ENCODE assay signal across 1 cellular context in genomic region chr1:16513412-16514106, GRCh38.
TF ChIP-seq lines count a peak whose summit lies in the region.
"Not testable (repeated sequence)": the region's sequence is repeated elsewhere in the genome, so short reads cannot be mapped to it uniquely, and the experiment has no call there.

No MANE protein-coding gene starts in this region.

TF ChIP-seq in K562, 482 proteins besides CTCF, POLR2A, EP300 and RAD21 (continued from another document and continues in another):
- TF ChIP-seq, protein P1, sequence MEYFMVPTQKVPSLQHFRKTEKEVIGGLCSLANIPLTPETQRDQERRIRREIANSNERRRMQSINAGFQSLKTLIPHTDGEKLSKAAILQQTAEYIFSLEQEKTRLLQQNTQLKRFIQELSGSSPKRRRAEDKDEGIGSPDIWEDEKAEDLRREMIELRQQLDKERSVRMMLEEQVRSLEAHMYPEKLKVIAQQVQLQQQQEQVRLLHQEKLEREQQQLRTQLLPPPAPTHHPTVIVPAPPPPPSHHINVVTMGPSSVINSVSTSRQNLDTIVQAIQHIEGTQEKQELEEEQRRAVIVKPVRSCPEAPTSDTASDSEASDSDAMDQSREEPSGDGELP (CRISPR knock-in tag; IDR thresholded peaks at IDR 0.05; ENCODE audit: borderline replicate concordance), result peak; percentile 80
- TF ChIP-seq ZFPM2 (CRISPR knock-in tag; IDR thresholded peaks at IDR 0.05), result peak; percentile 96
- peak; percentile 96 for TF ChIP-seq KLF10 (CRISPR knock-in tag; IDR thresholded peaks at IDR 0.05)
- peak; percentile 31 for TF ChIP-seq ZFP36 (IDR thresholded peaks at IDR 0.05; ENCODE audit: low read depth, low read length, partially characterized antibody)
- TF ChIP-seq E4F1 (CRISPR knock-in tag; IDR thresholded peaks at IDR 0.05; ENCODE audit: borderline replicate concordance), result 0 out of 2 replicates have a peak, but pooled peaks have one; percentile 66
- TF ChIP-seq ETV5 (CRISPR knock-in tag; IDR thresholded peaks at IDR 0.05; ENCODE audit: low read depth), result peak; percentile 87
- peak; percentile 86 for TF ChIP-seq ZBTB1 (CRISPR knock-in tag; IDR thresholded peaks at IDR 0.05; ENCODE audit: borderline replicate concordance, low read depth)
- peak; percentile 80 for TF ChIP-seq TEAD4 (IDR thresholded peaks at IDR 0.05; ENCODE audit: low read length)
- TF ChIP-seq TEAD4 (CRISPR knock-in tag; IDR thresholded peaks at IDR 0.05; ENCODE audit: borderline replicate concordance); CREB1 (CRISPR knock-in tag; IDR thresholded peaks at IDR 0.05): not testable (repeated sequence)
- TF ChIP-seq, protein P2, sequence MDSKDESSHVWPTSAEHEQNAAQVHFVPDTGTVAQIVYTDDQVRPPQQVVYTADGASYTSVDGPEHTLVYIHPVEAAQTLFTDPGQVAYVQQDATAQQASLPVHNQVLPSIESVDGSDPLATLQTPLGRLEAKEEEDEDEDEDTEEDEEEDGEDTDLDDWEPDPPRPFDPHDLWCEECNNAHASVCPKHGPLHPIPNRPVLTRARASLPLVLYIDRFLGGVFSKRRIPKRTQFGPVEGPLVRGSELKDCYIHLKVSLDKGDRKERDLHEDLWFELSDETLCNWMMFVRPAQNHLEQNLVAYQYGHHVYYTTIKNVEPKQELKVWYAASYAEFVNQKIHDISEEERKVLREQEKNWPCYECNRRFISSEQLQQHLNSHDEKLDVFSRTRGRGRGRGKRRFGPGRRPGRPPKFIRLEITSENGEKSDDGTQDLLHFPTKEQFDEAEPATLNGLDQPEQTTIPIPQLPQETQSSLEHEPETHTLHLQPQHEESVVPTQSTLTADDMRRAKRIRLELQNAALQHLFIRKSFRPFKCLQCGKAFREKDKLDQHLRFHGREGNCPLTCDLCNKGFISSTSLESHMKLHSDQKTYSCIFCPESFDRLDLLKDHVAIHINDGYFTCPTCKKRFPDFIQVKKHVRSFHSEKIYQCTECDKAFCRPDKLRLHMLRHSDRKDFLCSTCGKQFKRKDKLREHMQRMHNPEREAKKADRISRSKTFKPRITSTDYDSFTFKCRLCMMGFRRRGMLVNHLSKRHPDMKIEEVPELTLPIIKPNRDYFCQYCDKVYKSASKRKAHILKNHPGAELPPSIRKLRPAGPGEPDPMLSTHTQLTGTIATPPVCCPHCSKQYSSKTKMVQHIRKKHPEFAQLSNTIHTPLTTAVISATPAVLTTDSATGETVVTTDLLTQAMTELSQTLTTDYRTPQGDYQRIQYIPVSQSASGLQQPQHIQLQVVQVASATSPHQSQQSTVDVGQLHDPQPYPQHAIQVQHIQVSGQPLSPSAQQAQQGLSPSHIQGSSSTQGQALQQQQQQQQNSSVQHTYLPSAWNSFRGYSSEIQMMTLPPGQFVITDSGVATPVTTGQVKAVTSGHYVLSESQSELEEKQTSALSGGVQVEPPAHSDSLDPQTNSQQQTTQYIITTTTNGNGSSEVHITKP (IDR thresholded peaks at IDR 0.05; ENCODE audit: partially characterized antibody), result peak; percentile 41
- TF ChIP-seq NFE2 (IDR thresholded peaks at IDR 0.05; ENCODE audit: low read depth), result peak; percentile 38; the same call in 1 of the 2 replicates
- TF ChIP-seq CBFA2T2 (conservative IDR thresholded peaks at IDR 0.05), result peak; percentile 20; the same call in 1 of the 2 replicates
- TF ChIP-seq, protein P3, sequence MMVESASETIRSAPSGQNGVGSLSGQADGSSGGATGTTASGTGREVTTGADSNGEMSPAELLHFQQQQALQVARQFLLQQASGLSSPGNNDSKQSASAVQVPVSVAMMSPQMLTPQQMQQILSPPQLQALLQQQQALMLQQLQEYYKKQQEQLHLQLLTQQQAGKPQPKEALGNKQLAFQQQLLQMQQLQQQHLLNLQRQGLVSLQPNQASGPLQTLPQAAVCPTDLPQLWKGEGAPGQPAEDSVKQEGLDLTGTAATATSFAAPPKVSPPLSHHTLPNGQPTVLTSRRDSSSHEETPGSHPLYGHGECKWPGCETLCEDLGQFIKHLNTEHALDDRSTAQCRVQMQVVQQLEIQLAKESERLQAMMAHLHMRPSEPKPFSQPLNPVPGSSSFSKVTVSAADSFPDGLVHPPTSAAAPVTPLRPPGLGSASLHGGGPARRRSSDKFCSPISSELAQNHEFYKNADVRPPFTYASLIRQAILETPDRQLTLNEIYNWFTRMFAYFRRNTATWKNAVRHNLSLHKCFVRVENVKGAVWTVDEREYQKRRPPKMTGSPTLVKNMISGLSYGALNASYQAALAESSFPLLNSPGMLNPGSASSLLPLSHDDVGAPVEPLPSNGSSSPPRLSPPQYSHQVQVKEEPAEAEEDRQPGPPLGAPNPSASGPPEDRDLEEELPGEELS (CRISPR knock-in tag; IDR thresholded peaks at IDR 0.05; ENCODE audit: borderline replicate concordance), result 0 out of 2 replicates have a peak, but pooled peaks have one; percentile 55
- TF ChIP-seq, protein P4, sequence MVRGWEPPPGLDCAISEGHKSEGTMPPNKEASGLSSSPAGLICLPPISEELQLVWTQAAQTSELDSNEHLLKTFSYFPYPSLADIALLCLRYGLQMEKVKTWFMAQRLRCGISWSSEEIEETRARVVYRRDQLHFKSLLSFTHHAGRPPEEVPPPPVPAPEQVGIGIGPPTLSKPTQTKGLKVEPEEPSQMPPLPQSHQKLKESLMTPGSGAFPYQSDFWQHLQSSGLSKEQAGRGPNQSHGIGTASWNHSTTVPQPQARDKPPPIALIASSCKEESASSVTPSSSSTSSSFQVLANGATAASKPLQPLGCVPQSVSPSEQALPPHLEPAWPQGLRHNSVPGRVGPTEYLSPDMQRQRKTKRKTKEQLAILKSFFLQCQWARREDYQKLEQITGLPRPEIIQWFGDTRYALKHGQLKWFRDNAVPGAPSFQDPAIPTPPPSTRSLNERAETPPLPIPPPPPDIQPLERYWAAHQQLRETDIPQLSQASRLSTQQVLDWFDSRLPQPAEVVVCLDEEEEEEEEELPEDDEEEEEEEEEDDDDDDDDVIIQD (CRISPR knock-in tag; IDR thresholded peaks at IDR 0.05), result 0 out of 2 replicates have a peak, but pooled peaks have one; percentile 21
- peak; percentile 72 for TF ChIP-seq STAT5A (IDR thresholded peaks at IDR 0.05; ENCODE audit: borderline replicate concordance, low read length)
- 0 out of 2 replicates have a peak, but pooled peaks have one; percentile 28 for TF ChIP-seq CCAR2 (IDR thresholded peaks at IDR 0.05; ENCODE audit: low read depth, low read length)
- peak; percentile 96 for TF ChIP-seq ZNF830 (CRISPR knock-in tag; IDR thresholded peaks at IDR 0.05)
- peak; percentile 76 for TF ChIP-seq HMG20A (CRISPR knock-in tag; conservative IDR thresholded peaks at IDR 0.05)
- TF ChIP-seq, protein P5, sequence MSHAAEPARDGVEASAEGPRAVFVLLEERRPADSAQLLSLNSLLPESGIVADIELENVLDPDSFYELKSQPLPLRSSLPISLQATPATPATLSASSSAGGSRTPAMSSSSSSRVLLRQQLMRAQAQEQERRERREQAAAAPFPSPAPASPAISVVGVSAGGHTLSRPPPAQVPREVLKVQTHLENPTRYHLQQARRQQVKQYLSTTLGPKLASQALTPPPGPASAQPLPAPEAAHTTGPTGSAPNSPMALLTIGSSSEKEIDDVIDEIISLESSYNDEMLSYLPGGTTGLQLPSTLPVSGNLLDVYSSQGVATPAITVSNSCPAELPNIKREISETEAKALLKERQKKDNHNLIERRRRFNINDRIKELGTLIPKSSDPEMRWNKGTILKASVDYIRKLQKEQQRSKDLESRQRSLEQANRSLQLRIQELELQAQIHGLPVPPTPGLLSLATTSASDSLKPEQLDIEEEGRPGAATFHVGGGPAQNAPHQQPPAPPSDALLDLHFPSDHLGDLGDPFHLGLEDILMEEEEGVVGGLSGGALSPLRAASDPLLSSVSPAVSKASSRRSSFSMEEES (CRISPR knock-in tag; IDR thresholded peaks at IDR 0.05), result peak; percentile 55
- peak; percentile 94 for TF ChIP-seq ZNF695 (CRISPR knock-in tag; IDR thresholded peaks at IDR 0.05)
- peak; percentile 70 for TF ChIP-seq HNRNPLL (IDR thresholded peaks at IDR 0.05; ENCODE audit: low read depth, low read length, poor library complexity, severe bottlenecking)
- TF ChIP-seq CHD2 (IDR thresholded peaks at IDR 0.05; ENCODE audit: low read depth, low read length), result peak; percentile 67
- TF ChIP-seq TAF1 (IDR thresholded peaks at IDR 0.05; ENCODE audit: control insufficient read depth, extremely low read depth, insufficient read depth, low read length, severe bottlenecking), result peak; percentile 36
- TF ChIP-seq FOXK2 (conservative IDR thresholded peaks at IDR 0.05 in 1 of 2, IDR thresholded peaks at IDR 0.05 in 1 of 2; ENCODE audit: low read depth in 2 of 2), result peak; percentile 49 to 60; a peak in 3 of 4 replicates
- TF ChIP-seq, protein P6, sequence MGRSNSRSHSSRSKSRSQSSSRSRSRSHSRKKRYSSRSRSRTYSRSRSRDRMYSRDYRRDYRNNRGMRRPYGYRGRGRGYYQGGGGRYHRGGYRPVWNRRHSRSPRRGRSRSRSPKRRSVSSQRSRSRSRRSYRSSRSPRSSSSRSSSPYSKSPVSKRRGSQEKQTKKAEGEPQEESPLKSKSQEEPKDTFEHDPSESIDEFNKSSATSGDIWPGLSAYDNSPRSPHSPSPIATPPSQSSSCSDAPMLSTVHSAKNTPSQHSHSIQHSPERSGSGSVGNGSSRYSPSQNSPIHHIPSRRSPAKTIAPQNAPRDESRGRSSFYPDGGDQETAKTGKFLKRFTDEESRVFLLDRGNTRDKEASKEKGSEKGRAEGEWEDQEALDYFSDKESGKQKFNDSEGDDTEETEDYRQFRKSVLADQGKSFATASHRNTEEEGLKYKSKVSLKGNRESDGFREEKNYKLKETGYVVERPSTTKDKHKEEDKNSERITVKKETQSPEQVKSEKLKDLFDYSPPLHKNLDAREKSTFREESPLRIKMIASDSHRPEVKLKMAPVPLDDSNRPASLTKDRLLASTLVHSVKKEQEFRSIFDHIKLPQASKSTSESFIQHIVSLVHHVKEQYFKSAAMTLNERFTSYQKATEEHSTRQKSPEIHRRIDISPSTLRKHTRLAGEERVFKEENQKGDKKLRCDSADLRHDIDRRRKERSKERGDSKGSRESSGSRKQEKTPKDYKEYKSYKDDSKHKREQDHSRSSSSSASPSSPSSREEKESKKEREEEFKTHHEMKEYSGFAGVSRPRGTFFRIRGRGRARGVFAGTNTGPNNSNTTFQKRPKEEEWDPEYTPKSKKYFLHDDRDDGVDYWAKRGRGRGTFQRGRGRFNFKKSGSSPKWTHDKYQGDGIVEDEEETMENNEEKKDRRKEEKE (IDR thresholded peaks at IDR 0.05; ENCODE audit: borderline replicate concordance in 1 of 2, control insufficient read depth in 1 of 2, low read depth in 2 of 2, low read length in 1 of 2), result peak in 1 of 2 experiments; percentile 99; a peak in 2 of 4 replicates
- TF ChIP-seq ZBTB26 (CRISPR knock-in tag; IDR thresholded peaks at IDR 0.05), result peak; percentile 100
- TF ChIP-seq ELF2 (CRISPR knock-in tag; IDR thresholded peaks at IDR 0.05), result peak; percentile 73; the same call in 1 of the 2 replicates
- peak; percentile 98; the same call in 1 of the 2 replicates for TF ChIP-seq CAMTA2 (CRISPR knock-in tag; conservative IDR thresholded peaks at IDR 0.05)
- peak; percentile 70; the same call in 1 of the 2 replicates for TF ChIP-seq TOE1 (IDR thresholded peaks at IDR 0.05; ENCODE audit: borderline replicate concordance)
- TF ChIP-seq TOE1 (CRISPR knock-in tag; IDR thresholded peaks at IDR 0.05; ENCODE audit: borderline replicate concordance, low read depth), result peak; percentile 95; the same call in 1 of the 2 replicates
- peak; percentile 80 for TF ChIP-seq KLF6 (CRISPR knock-in tag; IDR thresholded peaks at IDR 0.05; ENCODE audit: borderline replicate concordance)
- peak; percentile 99 for TF ChIP-seq PHB (CRISPR knock-in tag; IDR thresholded peaks at IDR 0.05)
- TF ChIP-seq EP400 (IDR thresholded peaks at IDR 0.05), result peak; percentile 45
- peak; percentile 71 for TF ChIP-seq POLR2G (IDR thresholded peaks at IDR 0.05; ENCODE audit: low read depth, low read length)
- TF ChIP-seq E2F3 (CRISPR knock-in tag; IDR thresholded peaks at IDR 0.05), result peak; percentile 69
- TF ChIP-seq NELFE (IDR thresholded peaks at IDR 0.05; ENCODE audit: insufficient read depth, insufficient read length), result peak; percentile 64
- peak; percentile 76; the same call in 1 of the 2 replicates for TF ChIP-seq TCFL5 (CRISPR knock-in tag; conservative IDR thresholded peaks at IDR 0.05)
- TF ChIP-seq LEF1 (IDR thresholded peaks at IDR 0.05), result peak; percentile 58; the same call in 1 of the 2 replicates
- peak; percentile 89 for TF ChIP-seq ZNF212 (CRISPR knock-in tag; IDR thresholded peaks at IDR 0.05)
- TF ChIP-seq SREBF2 (CRISPR knock-in tag; IDR thresholded peaks at IDR 0.05), result 0 out of 2 replicates have a peak, but pooled peaks have one; percentile 34
- TF ChIP-seq CSDE1 (IDR thresholded peaks at IDR 0.05), result peak in 1 of 2 experiments; percentile 100; a peak in 2 of 4 replicates
- peak; percentile 44 to 96; a peak in 3 of 4 replicates for TF ChIP-seq SRF (CRISPR knock-in tag; IDR thresholded peaks at IDR 0.05)
- peak; percentile 64 for TF ChIP-seq CREB1 (IDR thresholded peaks at IDR 0.05)
- TF ChIP-seq HDAC3 (IDR thresholded peaks at IDR 0.05; ENCODE audit: borderline replicate concordance, partially characterized antibody), result peak; percentile 75
- TF ChIP-seq NCOR1 (IDR thresholded peaks at IDR 0.05), result peak; percentile 92
- TF ChIP-seq MEF2A (IDR thresholded peaks at IDR 0.05; ENCODE audit: control insufficient read depth, low read depth, low read length), result peak; percentile 72
- TF ChIP-seq RBFOX2 (IDR thresholded peaks at IDR 0.05; ENCODE audit: low read depth, low read length), result peak; percentile 82
- TF ChIP-seq ZNF239 (CRISPR knock-in tag; IDR thresholded peaks at IDR 0.05), result peak; percentile 35; the same call in 1 of the 2 replicates
